In genomic region chr16:3070608-3071111, GRCh38 we compare ENCODE assay signal across 1 cellular context.
TF ChIP-seq lines count a peak whose summit lies in the region.

No MANE protein-coding gene starts in this region.

TF ChIP-seq in GM23338, 12 proteins besides CTCF, POLR2A, EP300 and RAD21:
- no peak for TF ChIP-seq EZH2 (IDR thresholded peaks at IDR 0.05; ENCODE audit: low read depth, unreplicated experiment)
- TF ChIP-seq ZNF331 (CRISPR knock-in tag; IDR thresholded peaks at IDR 0.05; ENCODE audit: low read depth): no peak
- no peak for TF ChIP-seq STAT1 (IDR thresholded peaks at IDR 0.05; ENCODE audit: unreplicated experiment)
- no peak for TF ChIP-seq EZH2phosphoT487 (IDR thresholded peaks at IDR 0.05; ENCODE audit: unreplicated experiment)
- TF ChIP-seq, protein P1, sequence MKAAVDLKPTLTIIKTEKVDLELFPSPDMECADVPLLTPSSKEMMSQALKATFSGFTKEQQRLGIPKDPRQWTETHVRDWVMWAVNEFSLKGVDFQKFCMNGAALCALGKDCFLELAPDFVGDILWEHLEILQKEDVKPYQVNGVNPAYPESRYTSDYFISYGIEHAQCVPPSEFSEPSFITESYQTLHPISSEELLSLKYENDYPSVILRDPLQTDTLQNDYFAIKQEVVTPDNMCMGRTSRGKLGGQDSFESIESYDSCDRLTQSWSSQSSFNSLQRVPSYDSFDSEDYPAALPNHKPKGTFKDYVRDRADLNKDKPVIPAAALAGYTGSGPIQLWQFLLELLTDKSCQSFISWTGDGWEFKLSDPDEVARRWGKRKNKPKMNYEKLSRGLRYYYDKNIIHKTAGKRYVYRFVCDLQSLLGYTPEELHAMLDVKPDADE (IDR thresholded peaks at IDR 0.05): no peak
- TF ChIP-seq, protein P2, sequence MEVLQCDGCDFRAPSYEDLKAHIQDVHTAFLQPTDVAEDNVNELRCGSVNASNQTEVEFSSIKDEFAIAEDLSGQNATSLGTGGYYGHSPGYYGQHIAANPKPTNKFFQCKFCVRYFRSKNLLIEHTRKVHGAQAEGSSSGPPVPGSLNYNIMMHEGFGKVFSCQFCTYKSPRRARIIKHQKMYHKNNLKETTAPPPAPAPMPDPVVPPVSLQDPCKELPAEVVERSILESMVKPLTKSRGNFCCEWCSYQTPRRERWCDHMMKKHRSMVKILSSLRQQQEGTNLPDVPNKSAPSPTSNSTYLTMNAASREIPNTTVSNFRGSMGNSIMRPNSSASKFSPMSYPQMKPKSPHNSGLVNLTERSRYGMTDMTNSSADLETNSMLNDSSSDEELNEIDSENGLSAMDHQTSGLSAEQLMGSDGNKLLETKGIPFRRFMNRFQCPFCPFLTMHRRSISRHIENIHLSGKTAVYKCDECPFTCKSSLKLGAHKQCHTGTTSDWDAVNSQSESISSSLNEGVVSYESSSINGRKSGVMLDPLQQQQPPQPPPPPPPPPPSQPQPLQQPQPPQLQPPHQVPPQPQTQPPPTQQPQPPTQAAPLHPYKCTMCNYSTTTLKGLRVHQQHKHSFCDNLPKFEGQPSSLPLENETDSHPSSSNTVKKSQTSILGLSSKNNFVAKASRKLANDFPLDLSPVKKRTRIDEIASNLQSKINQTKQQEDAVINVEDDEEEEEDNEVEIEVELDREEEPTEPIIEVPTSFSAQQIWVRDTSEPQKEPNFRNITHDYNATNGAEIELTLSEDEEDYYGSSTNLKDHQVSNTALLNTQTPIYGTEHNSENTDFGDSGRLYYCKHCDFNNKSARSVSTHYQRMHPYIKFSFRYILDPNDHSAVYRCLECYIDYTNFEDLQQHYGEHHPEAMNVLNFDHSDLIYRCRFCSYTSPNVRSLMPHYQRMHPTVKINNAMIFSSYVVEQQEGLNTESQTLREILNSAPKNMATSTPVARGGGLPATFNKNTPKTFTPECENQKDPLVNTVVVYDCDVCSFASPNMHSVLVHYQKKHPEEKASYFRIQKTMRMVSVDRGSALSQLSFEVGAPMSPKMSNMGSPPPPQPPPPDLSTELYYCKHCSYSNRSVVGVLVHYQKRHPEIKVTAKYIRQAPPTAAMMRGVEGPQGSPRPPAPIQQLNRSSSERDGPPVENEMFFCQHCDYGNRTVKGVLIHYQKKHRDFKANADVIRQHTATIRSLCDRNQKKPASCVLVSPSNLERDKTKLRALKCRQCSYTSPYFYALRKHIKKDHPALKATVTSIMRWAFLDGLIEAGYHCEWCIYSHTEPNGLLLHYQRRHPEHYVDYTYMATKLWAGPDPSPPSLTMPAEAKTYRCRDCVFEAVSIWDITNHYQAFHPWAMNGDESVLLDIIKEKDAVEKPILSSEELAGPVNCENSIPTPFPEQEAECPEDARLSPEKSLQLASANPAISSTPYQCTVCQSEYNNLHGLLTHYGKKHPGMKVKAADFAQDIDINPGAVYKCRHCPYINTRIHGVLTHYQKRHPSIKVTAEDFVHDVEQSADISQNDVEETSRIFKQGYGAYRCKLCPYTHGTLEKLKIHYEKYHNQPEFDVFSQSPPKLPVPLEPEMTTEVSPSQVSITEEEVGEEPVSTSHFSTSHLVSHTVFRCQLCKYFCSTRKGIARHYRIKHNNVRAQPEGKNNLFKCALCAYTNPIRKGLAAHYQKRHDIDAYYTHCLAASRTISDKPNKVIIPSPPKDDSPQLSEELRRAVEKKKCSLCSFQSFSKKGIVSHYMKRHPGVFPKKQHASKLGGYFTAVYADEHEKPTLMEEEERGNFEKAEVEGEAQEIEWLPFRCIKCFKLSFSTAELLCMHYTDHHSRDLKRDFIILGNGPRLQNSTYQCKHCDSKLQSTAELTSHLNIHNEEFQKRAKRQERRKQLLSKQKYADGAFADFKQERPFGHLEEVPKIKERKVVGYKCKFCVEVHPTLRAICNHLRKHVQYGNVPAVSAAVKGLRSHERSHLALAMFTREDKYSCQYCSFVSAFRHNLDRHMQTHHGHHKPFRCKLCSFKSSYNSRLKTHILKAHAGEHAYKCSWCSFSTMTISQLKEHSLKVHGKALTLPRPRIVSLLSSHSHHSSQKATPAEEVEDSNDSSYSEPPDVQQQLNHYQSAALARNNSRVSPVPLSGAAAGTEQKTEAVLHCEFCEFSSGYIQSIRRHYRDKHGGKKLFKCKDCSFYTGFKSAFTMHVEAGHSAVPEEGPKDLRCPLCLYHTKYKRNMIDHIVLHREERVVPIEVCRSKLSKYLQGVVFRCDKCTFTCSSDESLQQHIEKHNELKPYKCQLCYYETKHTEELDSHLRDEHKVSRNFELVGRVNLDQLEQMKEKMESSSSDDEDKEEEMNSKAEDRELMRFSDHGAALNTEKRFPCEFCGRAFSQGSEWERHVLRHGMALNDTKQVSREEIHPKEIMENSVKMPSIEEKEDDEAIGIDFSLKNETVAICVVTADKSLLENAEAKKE (CRISPR knock-in tag; IDR thresholded peaks at IDR 0.05): no peak
